Comparison of ENCODE assay signal across 1 cellular context in the genomic region with DNA sequence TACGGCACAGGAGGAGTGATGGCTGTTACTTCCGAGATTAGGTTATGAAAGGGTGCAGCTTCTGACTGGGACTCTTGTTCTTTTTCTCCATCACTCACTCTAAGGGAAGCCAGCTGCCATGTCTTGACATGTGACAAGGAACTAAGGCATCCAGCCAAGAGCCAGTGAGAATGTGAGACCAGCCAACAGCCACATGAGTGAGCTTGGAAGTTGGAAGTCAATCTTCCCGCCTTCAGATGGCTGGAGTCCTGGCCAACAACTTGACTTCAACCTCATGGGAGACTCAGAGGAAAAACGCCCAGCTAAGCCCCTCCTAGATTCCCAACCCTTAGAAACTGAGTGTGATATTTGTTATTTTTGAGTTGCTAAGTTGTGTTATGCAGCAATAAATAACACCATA.
TF ChIP-seq lines count a peak whose summit lies in the region.

No MANE protein-coding gene starts in this region.

TF ChIP-seq in K562, 482 proteins besides CTCF, POLR2A, EP300 and RAD21:
- TF ChIP-seq ZBTB33 (CRISPR knock-in tag; IDR thresholded peaks at IDR 0.05) (no peak), ZNF431 (CRISPR knock-in tag; IDR thresholded peaks at IDR 0.05) (no peak), GTF2E2 (tag; IDR thresholded peaks at IDR 0.05) (no peak), CREB3L1 (IDR thresholded peaks at IDR 0.05; ENCODE audit: borderline replicate concordance, low read depth) (no peak), MEF2A (IDR thresholded peaks at IDR 0.05; ENCODE audit: control insufficient read depth, low read depth, low read length) (no peak), ZNF830 (CRISPR knock-in tag; IDR thresholded peaks at IDR 0.05) (no peak), RFX7 (CRISPR knock-in tag; IDR thresholded peaks at IDR 0.05) (no peak), TAF9B (IDR thresholded peaks at IDR 0.05; ENCODE audit: partially characterized antibody) (no peak), NR2C2 (CRISPR knock-in tag; IDR thresholded peaks at IDR 0.05) (no peak), NR2C2 (tag; IDR thresholded peaks at IDR 0.05) (no peak), ZBED1 (IDR thresholded peaks at IDR 0.05) (no peak), MEIS2 (IDR thresholded peaks at IDR 0.05; ENCODE audit: partially characterized antibody) (peak; percentile 3), NR4A1 (CRISPR knock-in tag; IDR thresholded peaks at IDR 0.05) (no peak), NR4A1 (tag; IDR thresholded peaks at IDR 0.05) (no peak), NFXL1 (CRISPR knock-in tag; IDR thresholded peaks at IDR 0.05) (no peak), PBX2 (CRISPR knock-in tag; IDR thresholded peaks at IDR 0.05; ENCODE audit: low read depth) (no peak), PBX2 (tag; conservative IDR thresholded peaks at IDR 0.05; ENCODE audit: low read depth) (0 out of 2 replicates have a peak, but pooled peaks have one; percentile 37), FOXJ2 (tag; IDR thresholded peaks at IDR 0.05) (0 out of 2 replicates have a peak, but pooled peaks have one; percentile 27), ZNF707 (CRISPR knock-in tag; conservative IDR thresholded peaks at IDR 0.05) (no peak), NFATC3 (IDR thresholded peaks at IDR 0.05) (no peak), SIN3A (IDR thresholded peaks at IDR 0.05; ENCODE audit: borderline replicate concordance in 2 of 2, control insufficient read depth in 1 of 2, low read depth in 2 of 2, low read length in 2 of 2) (no peak), ZC3H4 (CRISPR knock-in tag; IDR thresholded peaks at IDR 0.05; ENCODE audit: borderline replicate concordance) (no peak), PTTG1 (tag; IDR thresholded peaks at IDR 0.05; ENCODE audit: low read depth) (no peak), SMAD3 (CRISPR knock-in tag; conservative IDR thresholded peaks at IDR 0.05) (no peak), TCFL5 (CRISPR knock-in tag; conservative IDR thresholded peaks at IDR 0.05) (no peak), SRSF9 (IDR thresholded peaks at IDR 0.05; ENCODE audit: borderline replicate concordance, low read depth, low read length) (no peak)
- TF ChIP-seq, protein P1, sequence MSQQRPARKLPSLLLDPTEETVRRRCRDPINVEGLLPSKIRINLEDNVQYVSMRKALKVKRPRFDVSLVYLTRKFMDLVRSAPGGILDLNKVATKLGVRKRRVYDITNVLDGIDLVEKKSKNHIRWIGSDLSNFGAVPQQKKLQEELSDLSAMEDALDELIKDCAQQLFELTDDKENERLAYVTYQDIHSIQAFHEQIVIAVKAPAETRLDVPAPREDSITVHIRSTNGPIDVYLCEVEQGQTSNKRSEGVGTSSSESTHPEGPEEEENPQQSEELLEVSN (IDR thresholded peaks at IDR 0.05; ENCODE audit: borderline replicate concordance in 1 of 2, extremely low read depth in 1 of 2, insufficient read depth in 1 of 2, insufficient read length in 1 of 2, low read depth in 1 of 2, low read length in 1 of 2, poor library complexity in 1 of 2, severe bottlenecking in 1 of 2) = peak in 1 of 2 experiments; percentile 28
- TF ChIP-seq, protein P2, sequence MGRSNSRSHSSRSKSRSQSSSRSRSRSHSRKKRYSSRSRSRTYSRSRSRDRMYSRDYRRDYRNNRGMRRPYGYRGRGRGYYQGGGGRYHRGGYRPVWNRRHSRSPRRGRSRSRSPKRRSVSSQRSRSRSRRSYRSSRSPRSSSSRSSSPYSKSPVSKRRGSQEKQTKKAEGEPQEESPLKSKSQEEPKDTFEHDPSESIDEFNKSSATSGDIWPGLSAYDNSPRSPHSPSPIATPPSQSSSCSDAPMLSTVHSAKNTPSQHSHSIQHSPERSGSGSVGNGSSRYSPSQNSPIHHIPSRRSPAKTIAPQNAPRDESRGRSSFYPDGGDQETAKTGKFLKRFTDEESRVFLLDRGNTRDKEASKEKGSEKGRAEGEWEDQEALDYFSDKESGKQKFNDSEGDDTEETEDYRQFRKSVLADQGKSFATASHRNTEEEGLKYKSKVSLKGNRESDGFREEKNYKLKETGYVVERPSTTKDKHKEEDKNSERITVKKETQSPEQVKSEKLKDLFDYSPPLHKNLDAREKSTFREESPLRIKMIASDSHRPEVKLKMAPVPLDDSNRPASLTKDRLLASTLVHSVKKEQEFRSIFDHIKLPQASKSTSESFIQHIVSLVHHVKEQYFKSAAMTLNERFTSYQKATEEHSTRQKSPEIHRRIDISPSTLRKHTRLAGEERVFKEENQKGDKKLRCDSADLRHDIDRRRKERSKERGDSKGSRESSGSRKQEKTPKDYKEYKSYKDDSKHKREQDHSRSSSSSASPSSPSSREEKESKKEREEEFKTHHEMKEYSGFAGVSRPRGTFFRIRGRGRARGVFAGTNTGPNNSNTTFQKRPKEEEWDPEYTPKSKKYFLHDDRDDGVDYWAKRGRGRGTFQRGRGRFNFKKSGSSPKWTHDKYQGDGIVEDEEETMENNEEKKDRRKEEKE (IDR thresholded peaks at IDR 0.05; ENCODE audit: borderline replicate concordance in 1 of 2, control insufficient read depth in 1 of 2, low read depth in 2 of 2, low read length in 1 of 2) = no peak
- TF ChIP-seq, protein P3, sequence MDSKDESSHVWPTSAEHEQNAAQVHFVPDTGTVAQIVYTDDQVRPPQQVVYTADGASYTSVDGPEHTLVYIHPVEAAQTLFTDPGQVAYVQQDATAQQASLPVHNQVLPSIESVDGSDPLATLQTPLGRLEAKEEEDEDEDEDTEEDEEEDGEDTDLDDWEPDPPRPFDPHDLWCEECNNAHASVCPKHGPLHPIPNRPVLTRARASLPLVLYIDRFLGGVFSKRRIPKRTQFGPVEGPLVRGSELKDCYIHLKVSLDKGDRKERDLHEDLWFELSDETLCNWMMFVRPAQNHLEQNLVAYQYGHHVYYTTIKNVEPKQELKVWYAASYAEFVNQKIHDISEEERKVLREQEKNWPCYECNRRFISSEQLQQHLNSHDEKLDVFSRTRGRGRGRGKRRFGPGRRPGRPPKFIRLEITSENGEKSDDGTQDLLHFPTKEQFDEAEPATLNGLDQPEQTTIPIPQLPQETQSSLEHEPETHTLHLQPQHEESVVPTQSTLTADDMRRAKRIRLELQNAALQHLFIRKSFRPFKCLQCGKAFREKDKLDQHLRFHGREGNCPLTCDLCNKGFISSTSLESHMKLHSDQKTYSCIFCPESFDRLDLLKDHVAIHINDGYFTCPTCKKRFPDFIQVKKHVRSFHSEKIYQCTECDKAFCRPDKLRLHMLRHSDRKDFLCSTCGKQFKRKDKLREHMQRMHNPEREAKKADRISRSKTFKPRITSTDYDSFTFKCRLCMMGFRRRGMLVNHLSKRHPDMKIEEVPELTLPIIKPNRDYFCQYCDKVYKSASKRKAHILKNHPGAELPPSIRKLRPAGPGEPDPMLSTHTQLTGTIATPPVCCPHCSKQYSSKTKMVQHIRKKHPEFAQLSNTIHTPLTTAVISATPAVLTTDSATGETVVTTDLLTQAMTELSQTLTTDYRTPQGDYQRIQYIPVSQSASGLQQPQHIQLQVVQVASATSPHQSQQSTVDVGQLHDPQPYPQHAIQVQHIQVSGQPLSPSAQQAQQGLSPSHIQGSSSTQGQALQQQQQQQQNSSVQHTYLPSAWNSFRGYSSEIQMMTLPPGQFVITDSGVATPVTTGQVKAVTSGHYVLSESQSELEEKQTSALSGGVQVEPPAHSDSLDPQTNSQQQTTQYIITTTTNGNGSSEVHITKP (IDR thresholded peaks at IDR 0.05; ENCODE audit: partially characterized antibody) = no peak
- TF ChIP-seq, protein P4, sequence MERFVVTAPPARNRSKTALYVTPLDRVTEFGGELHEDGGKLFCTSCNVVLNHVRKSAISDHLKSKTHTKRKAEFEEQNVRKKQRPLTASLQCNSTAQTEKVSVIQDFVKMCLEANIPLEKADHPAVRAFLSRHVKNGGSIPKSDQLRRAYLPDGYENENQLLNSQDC (CRISPR knock-in tag; IDR thresholded peaks at IDR 0.05) = no peak
